ENCODE assay signal across 8 cellular contexts in genomic region chr9:33288828-33289483, GRCh38. TPM values are rescaled to one million over a fixed set of nuclear protein-coding genes. Genes with fewer than 3 reads are reported as not detected.
DNase-seq lines count a peak whose midpoint lies in the region; ATAC-seq and TF ChIP-seq lines count a peak whose summit lies in the region.

No MANE protein-coding gene starts in this region.

- no peaks in the 10 kb centered on the region for H3K9me3 Mint-ChIP-seq in HFFc6
- H3K9me3 Mint-ChIP-seq in immature natural killer cell: no peaks in the 10 kb centered on the region
- H3K9me3 Mint-ChIP-seq in stimulated activated naive B cell treated with anti-CD40 and anti-IgM and Interleukin-4, amounts not matched to agents 10 μg/mL and 1 μg/mL and 100 μg/mL, for 72 hours: no peaks in the 10 kb centered on the region

- peaks cover 35% of the 10 kb centered on the region for H3K4me1 Mint-ChIP-seq in HFFc6 (ENCODE audit: low read depth)
- peaks cover 38 to 51% of the 10 kb centered on the region in 2 donors for H3K4me1 Mint-ChIP-seq in immature natural killer cell
- peaks cover 17 to 39% of the 10 kb centered on the region in 2 donors for H3K4me1 Mint-ChIP-seq in stimulated activated naive B cell treated with anti-CD40 and anti-IgM and Interleukin-4, amounts not matched to agents 10 μg/mL and 1 μg/mL and 100 μg/mL, for 72 hours

- in situ Hi-C loops in GM13977 (cut with MboI; ENCODE audit: low pct_unique_long_range_greater_than_20kb, low sequenced_read_pairs, unreplicated experiment): no loop called here

- TF ChIP-seq CTCF in HFFc6 (IDR thresholded peaks at IDR 0.05): no peak
- no peak for TF ChIP-seq CTCF in GM13977 (IDR thresholded peaks at IDR 0.05; ENCODE audit: extremely low read depth, insufficient read depth, missing control alignments)

- no peak for ATAC-seq in stimulated activated naive B cell treated with anti-CD40 and anti-IgM and Interleukin-4, amounts not matched to agents 10 μg/mL and 1 μg/mL and 100 μg/mL, for 72 hours (replicated peaks)
- no peak for ATAC-seq in GM19452 (IDR thresholded peaks at IDR 0.05; ENCODE audit: unreplicated experiment)

- no peak overlapping the region for H3K4me3 Mint-ChIP-seq in HFFc6
- H3K4me3 Mint-ChIP-seq in immature natural killer cell: no peak overlapping the region
- H3K4me3 Mint-ChIP-seq in stimulated activated naive B cell treated with anti-CD40 and anti-IgM and Interleukin-4, amounts not matched to agents 10 μg/mL and 1 μg/mL and 100 μg/mL, for 72 hours: peak overlapping the region; percentile 98 to 99

- DNase-seq in HFFc6 (no peak), immature natural killer cell (no peak), GM13977 (ENCODE audit: low spot score) (no peak), A172 (ENCODE audit: low spot score) (no peak), NCI-H446 (lab: John Stamatoyannopoulos, UW) (no peak)
- DNase-seq in activated CD8-positive, alpha-beta memory T cell treated with anti-CD3 and anti-CD28 coated beads, Interleukin-2, amount 50 U/mL, for 4 hours: peak; percentile 19
- peak; percentile 4 for DNase-seq in stimulated activated naive B cell treated with anti-CD40 and anti-IgM and Interleukin-4, amounts not matched to agents 10 μg/mL and 1 μg/mL and 100 μg/mL, for 72 hours

- peaks cover 21% of the 10 kb centered on the region for H3K36me3 Mint-ChIP-seq in HFFc6 (ENCODE audit: low read depth)
- H3K36me3 Mint-ChIP-seq in immature natural killer cell: peaks cover 0 to 4% (median 0%) of the 10 kb centered on the region in 3 donors
- H3K36me3 Mint-ChIP-seq in stimulated activated naive B cell treated with anti-CD40 and anti-IgM and Interleukin-4, amounts not matched to agents 10 μg/mL and 1 μg/mL and 100 μg/mL, for 72 hours: peaks cover 24 to 32% of the 10 kb centered on the region in 2 donors

- peaks cover 8% of the 10 kb centered on the region for H3K27me3 Mint-ChIP-seq in HFFc6 (ENCODE audit: insufficient read depth)
- H3K27me3 Mint-ChIP-seq in immature natural killer cell (ENCODE audit: low read depth in 3 of 3): peaks cover 11 to 14% (median 12%) of the 10 kb centered on the region in 3 donors
- no peaks in the 10 kb centered on the region for H3K27me3 Mint-ChIP-seq in stimulated activated naive B cell treated with anti-CD40 and anti-IgM and Interleukin-4, amounts not matched to agents 10 μg/mL and 1 μg/mL and 100 μg/mL, for 72 hours

- peak overlapping the region; percentile 100; the same call in 1 of the 2 replicates for H3K27ac Mint-ChIP-seq in HFFc6
- peak overlapping the region in 5 of 6 donors; percentile 36 to 100 (median 46) for H3K27ac Mint-ChIP-seq in immature natural killer cell
- H3K27ac Mint-ChIP-seq in stimulated activated naive B cell treated with anti-CD40 and anti-IgM and Interleukin-4, amounts not matched to agents 10 μg/mL and 1 μg/mL and 100 μg/mL, for 72 hours: peak overlapping the region; percentile 100

RNA-seq across cellular contexts. Expression of gene NFX1, which starts 1.4 kb away (rescaled TPM):
- total RNA-seq in HFFc6 (2021; fragmentation: NEBNext Ultra II Directional; extraction: Animal tissue kit (Norgen Biotek cat#: 25700)): 10 to 100 TPM; 25.7 to 28.0 (median 27.8) TPM
- 10 to 100 TPM in 2 of 3 donors, 1 to 10 TPM in 1; 8.8 to 27.0 (median 11.8) TPM for polyA plus RNA-seq in immature natural killer cell
- total RNA-seq in A172 (2014; rRNA removed; shearing (Covaris generic)): 16.3 and 21.7 TPM in 2 replicates

RNA-seq across cellular contexts. Expression of gene CHMP5, which starts 24.1 kb away (rescaled TPM):
- total RNA-seq in HFFc6 (2021; fragmentation: NEBNext Ultra II Directional; extraction: Animal tissue kit (Norgen Biotek cat#: 25700)): 10 to 100 TPM; 75.5 to 90.2 (median 78.8) TPM
- polyA plus RNA-seq in immature natural killer cell: 10 to 100 TPM; 44.0 to 66.2 (median 57.6) TPM
- total RNA-seq in A172 (2014; rRNA removed; shearing (Covaris generic)): 137 and 153 TPM in 2 replicates

RNA-seq across cellular contexts. Expression of gene BAG1, which starts 24.4 kb away (rescaled TPM):
- total RNA-seq in HFFc6 (2021; fragmentation: NEBNext Ultra II Directional; extraction: Animal tissue kit (Norgen Biotek cat#: 25700)): 10 to 100 TPM; 22.5 to 31.3 (median 27.6) TPM
- polyA plus RNA-seq in immature natural killer cell: 100 to 1,000 TPM in 2 of 3 donors, 10 to 100 TPM in 1; 94.7 to 164 (median 137) TPM
- total RNA-seq in A172 (2014; rRNA removed; shearing (Covaris generic)): 29.5 and 30.7 TPM in 2 replicates

RNA-seq across cellular contexts. Expression of gene SPINK4, which starts 49.0 kb away (rescaled TPM):
- not detected for total RNA-seq in HFFc6 (2021; fragmentation: NEBNext Ultra II Directional; extraction: Animal tissue kit (Norgen Biotek cat#: 25700))
- not detected for polyA plus RNA-seq in immature natural killer cell
- total RNA-seq in A172 (2014; rRNA removed; shearing (Covaris generic)): not detected in 2 replicates

Comparison
In these comparisons a context has a peak if more than half of its experiments do, and no peak if none do; other contexts are left out.
1. DNase-seq: peak in activated CD8-positive, alpha-beta memory T cell treated with anti-CD3 and anti-CD28 coated beads, Interleukin-2, amount 50 U/mL, for 4 hours (single experiment) and stimulated activated naive B cell treated with anti-CD40 and anti-IgM and Interleukin-4, amounts not matched to agents 10 μg/mL and 1 μg/mL and 100 μg/mL, for 72 hours (single experiment); none in HFFc6 (single experiment), immature natural killer cell (0 of 3), GM13977 (single experiment), A172 (single experiment) and NCI-H446 (0 of 2).
2. H3K27ac Mint-ChIP-seq: peak in every context shown above with its lines; median percentile 100 in HFFc6; 100 in stimulated activated naive B cell treated with anti-CD40 and anti-IgM and Interleukin-4, amounts not matched to agents 10 μg/mL and 1 μg/mL and 100 μg/mL, for 72 hours; 46 in immature natural killer cell.
3. H3K4me3 Mint-ChIP-seq: peak in stimulated activated naive B cell treated with anti-CD40 and anti-IgM and Interleukin-4, amounts not matched to agents 10 μg/mL and 1 μg/mL and 100 μg/mL, for 72 hours (2 of 2); none in HFFc6 (single experiment) and immature natural killer cell (0 of 5).